ENCODE assay signal across 12 cellular contexts in the genomic region with DNA sequence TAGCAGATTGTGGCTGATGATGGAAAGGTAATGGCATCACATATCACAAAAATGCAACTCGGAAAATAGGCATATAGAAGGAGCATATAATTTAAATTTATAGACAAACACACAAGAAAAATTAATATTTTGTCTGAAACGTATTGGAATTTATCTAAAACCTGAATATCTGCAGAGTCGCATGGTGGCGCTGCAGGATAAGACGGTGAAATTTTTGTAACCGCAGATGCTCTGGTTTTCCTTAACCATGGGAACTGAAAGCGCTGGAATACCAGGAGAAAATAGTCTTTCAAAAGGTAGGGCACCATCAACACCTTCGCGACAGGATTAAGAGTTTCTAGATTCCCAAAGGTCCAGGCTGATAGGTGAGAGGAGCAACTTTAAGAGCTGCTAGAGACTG. TPM values are rescaled to one million over a fixed set of nuclear protein-coding genes. Genes with fewer than 3 reads are reported as not detected.
DNase-seq lines count a peak whose midpoint lies in the region; ATAC-seq and TF ChIP-seq lines count a peak whose summit lies in the region.
"Had no signal": no experiment of that assay in that cellular context is flagged by ENCODE, and none has a peak within 500 bp of the region (broad histone marks: within the 10 kb centered on the region; RNA-seq: fewer than 3 reads in every experiment).

No MANE protein-coding gene starts in this region.

- DNase-seq in EL (peak; percentile 28), NCI-H2227 (lab: John Stamatoyannopoulos, UW; ENCODE audit: unreplicated experiment) (peak; percentile 40), dermis microvascular lymphatic vessel endothelial cell (ENCODE audit: low read depth in 2 of 2) (peak; percentile 4 to 17), progenitor cell of endocrine pancreas (ENCODE audit: low spot score, unreplicated experiment) (no peak), kidney tubule cell (ENCODE audit: low spot score) (no peak)
- DNase-seq in activated T-helper 1 cell treated with anti-CD3 and anti-CD28 coated beads, Interleukin-12 subunit alpha, Interleukin-12 subunit beta, Interleukin-2, Interleukin-4 antibody, amounts not matched to agents 30 ng/mL and 10 ng/mL and 1 ng/mL, durations not matched to agents 14 hours and 24 hours and 36 hours (ENCODE audit: low spot score) = no peak
- DNase-seq: central memory CD4-positive, alpha-beta T cell; DMS79 treated with DMSO at 0.1 percent for 48 hours; NCI-H2029; occipital lobe had no signal

- ATAC-seq in HG03571 (IDR thresholded peaks at IDR 0.05; ENCODE audit: unreplicated experiment) = no peak
- ATAC-seq in GM21737 (IDR thresholded peaks at IDR 0.05; ENCODE audit: unreplicated experiment) = no peak

- peaks cover 29% of the 10 kb centered on the region for H3K36me3 Mint-ChIP-seq in progenitor cell of endocrine pancreas (ENCODE audit: insufficient read depth)
- H3K36me3 Mint-ChIP-seq in activated T-helper 1 cell treated with anti-CD3 and anti-CD28 coated beads, Interleukin-12 subunit alpha, Interleukin-12 subunit beta, Interleukin-2, Interleukin-4 antibody, amounts not matched to agents 30 ng/mL and 10 ng/mL and 1 ng/mL, durations not matched to agents 14 hours and 24 hours and 36 hours (ENCODE audit: low read depth) = peaks cover 1% of the 10 kb centered on the region

- intact Hi-C loops in activated T-helper 1 cell treated with anti-CD3 and anti-CD28 coated beads, Interleukin-12 subunit alpha, Interleukin-12 subunit beta, Interleukin-2, Interleukin-4 antibody, amounts not matched to agents 30 ng/mL and 10 ng/mL and 1 ng/mL, durations not matched to agents 14 hours and 24 hours and 36 hours (cut with micrococcal nuclease) = loop anchor here (5.0 to 10.0 kb wide), 2 partner anchors 188 to 369 kb away; partner anchors contain the start of genes PCDHA11 and PCDHGA11

- TF ChIP-seq CTCF in progenitor cell of endocrine pancreas (IDR thresholded peaks at IDR 0.05; ENCODE audit: unreplicated experiment) = no peak

- peak overlapping the region; percentile 29 for H3K4me3 Mint-ChIP-seq in progenitor cell of endocrine pancreas (ENCODE audit: low read depth)
- no peak overlapping the region for H3K4me3 Mint-ChIP-seq in activated T-helper 1 cell treated with anti-CD3 and anti-CD28 coated beads, Interleukin-12 subunit alpha, Interleukin-12 subunit beta, Interleukin-2, Interleukin-4 antibody, amounts not matched to agents 30 ng/mL and 10 ng/mL and 1 ng/mL, durations not matched to agents 14 hours and 24 hours and 36 hours

- H3K9me3 Mint-ChIP-seq in progenitor cell of endocrine pancreas (ENCODE audit: low read depth) = peaks cover 39% of the 10 kb centered on the region
- peaks cover 33% of the 10 kb centered on the region for H3K9me3 Mint-ChIP-seq in activated T-helper 1 cell treated with anti-CD3 and anti-CD28 coated beads, Interleukin-12 subunit alpha, Interleukin-12 subunit beta, Interleukin-2, Interleukin-4 antibody, amounts not matched to agents 30 ng/mL and 10 ng/mL and 1 ng/mL, durations not matched to agents 14 hours and 24 hours and 36 hours

- H3K27ac Mint-ChIP-seq in progenitor cell of endocrine pancreas = peak overlapping the region; percentile 37
- H3K27ac Mint-ChIP-seq in activated T-helper 1 cell treated with anti-CD3 and anti-CD28 coated beads, Interleukin-12 subunit alpha, Interleukin-12 subunit beta, Interleukin-2, Interleukin-4 antibody, amounts not matched to agents 30 ng/mL and 10 ng/mL and 1 ng/mL, durations not matched to agents 14 hours and 24 hours and 36 hours = no peak overlapping the region

- H3K4me1 Mint-ChIP-seq in progenitor cell of endocrine pancreas (ENCODE audit: low read depth) = no peaks in the 10 kb centered on the region
- H3K4me1 Mint-ChIP-seq in activated T-helper 1 cell treated with anti-CD3 and anti-CD28 coated beads, Interleukin-12 subunit alpha, Interleukin-12 subunit beta, Interleukin-2, Interleukin-4 antibody, amounts not matched to agents 30 ng/mL and 10 ng/mL and 1 ng/mL, durations not matched to agents 14 hours and 24 hours and 36 hours (ENCODE audit: low read depth) = no peaks in the 10 kb centered on the region

- H3K27me3 Mint-ChIP-seq in progenitor cell of endocrine pancreas = no peaks in the 10 kb centered on the region
- H3K27me3 Mint-ChIP-seq in activated T-helper 1 cell treated with anti-CD3 and anti-CD28 coated beads, Interleukin-12 subunit alpha, Interleukin-12 subunit beta, Interleukin-2, Interleukin-4 antibody, amounts not matched to agents 30 ng/mL and 10 ng/mL and 1 ng/mL, durations not matched to agents 14 hours and 24 hours and 36 hours (ENCODE audit: insufficient read depth) = peaks cover 3% of the 10 kb centered on the region

RNA-seq across cellular contexts. Expression of gene PCDHB14, which starts 11.0 kb away (rescaled TPM):
- 0.51 and 1.3 TPM in 2 replicates for total RNA-seq in dermis microvascular lymphatic vessel endothelial cell
- 7.9 and 8.0 TPM in 2 replicates for total RNA-seq in progenitor cell of endocrine pancreas
- total RNA-seq in activated T-helper 1 cell treated with anti-CD3 and anti-CD28 coated beads, Interleukin-12 subunit alpha, Interleukin-12 subunit beta, Interleukin-2, Interleukin-4 antibody, amounts not matched to agents 30 ng/mL and 10 ng/mL and 1 ng/mL, durations not matched to agents 14 hours and 24 hours and 36 hours = not detected in 2 replicates

RNA-seq across cellular contexts. Expression of gene PCDHB15, which starts 11.1 kb away (rescaled TPM):
- 0.26 and 0.76 TPM in 2 replicates for total RNA-seq in dermis microvascular lymphatic vessel endothelial cell
- 8.3 and 9.5 TPM in 2 replicates for total RNA-seq in progenitor cell of endocrine pancreas
- not detected in 2 replicates for total RNA-seq in activated T-helper 1 cell treated with anti-CD3 and anti-CD28 coated beads, Interleukin-12 subunit alpha, Interleukin-12 subunit beta, Interleukin-2, Interleukin-4 antibody, amounts not matched to agents 30 ng/mL and 10 ng/mL and 1 ng/mL, durations not matched to agents 14 hours and 24 hours and 36 hours

RNA-seq across cellular contexts. Expression of gene PCDHB13, which starts 20.4 kb away (rescaled TPM):
- total RNA-seq in dermis microvascular lymphatic vessel endothelial cell = 0.51 and 1.9 TPM in 2 replicates
- 6.8 and 7.4 TPM in 2 replicates for total RNA-seq in progenitor cell of endocrine pancreas
- total RNA-seq in activated T-helper 1 cell treated with anti-CD3 and anti-CD28 coated beads, Interleukin-12 subunit alpha, Interleukin-12 subunit beta, Interleukin-2, Interleukin-4 antibody, amounts not matched to agents 30 ng/mL and 10 ng/mL and 1 ng/mL, durations not matched to agents 14 hours and 24 hours and 36 hours = not detected in 2 replicates

RNA-seq across cellular contexts. Expression of gene PCDHB12, which starts 25.6 kb away (rescaled TPM):
- total RNA-seq in dermis microvascular lymphatic vessel endothelial cell (0.26 and 0.76 TPM in 2 replicates), progenitor cell of endocrine pancreas (5.4 and 7.2 TPM in 2 replicates)
- not detected in 2 replicates for total RNA-seq in activated T-helper 1 cell treated with anti-CD3 and anti-CD28 coated beads, Interleukin-12 subunit alpha, Interleukin-12 subunit beta, Interleukin-2, Interleukin-4 antibody, amounts not matched to agents 30 ng/mL and 10 ng/mL and 1 ng/mL, durations not matched to agents 14 hours and 24 hours and 36 hours

RNA-seq across cellular contexts. Expression of gene PCDHB11, which starts 34.7 kb away (rescaled TPM):
- total RNA-seq in dermis microvascular lymphatic vessel endothelial cell (0.13 and 0.89 TPM in 2 replicates), progenitor cell of endocrine pancreas (4.7 and 5.9 TPM in 2 replicates)
- not detected in 2 replicates for total RNA-seq in activated T-helper 1 cell treated with anti-CD3 and anti-CD28 coated beads, Interleukin-12 subunit alpha, Interleukin-12 subunit beta, Interleukin-2, Interleukin-4 antibody, amounts not matched to agents 30 ng/mL and 10 ng/mL and 1 ng/mL, durations not matched to agents 14 hours and 24 hours and 36 hours

Comparison
In these comparisons a context has a peak if more than half of its experiments do, and no peak if none do; other contexts are left out.
1. DNase-seq: peak in EL (single experiment), NCI-H2227 (single experiment) and dermis microvascular lymphatic vessel endothelial cell (2 of 2); none in progenitor cell of endocrine pancreas (single experiment), activated T-helper 1 cell treated with anti-CD3 and anti-CD28 coated beads, Interleukin-12 subunit alpha, Interleukin-12 subunit beta, Interleukin-2, Interleukin-4 antibody, amounts not matched to agents 30 ng/mL and 10 ng/mL and 1 ng/mL, durations not matched to agents 14 hours and 24 hours and 36 hours (single experiment) and kidney tubule cell (single experiment).